34 cellular contexts compared by ENCODE assay signal in the genomic region with DNA sequence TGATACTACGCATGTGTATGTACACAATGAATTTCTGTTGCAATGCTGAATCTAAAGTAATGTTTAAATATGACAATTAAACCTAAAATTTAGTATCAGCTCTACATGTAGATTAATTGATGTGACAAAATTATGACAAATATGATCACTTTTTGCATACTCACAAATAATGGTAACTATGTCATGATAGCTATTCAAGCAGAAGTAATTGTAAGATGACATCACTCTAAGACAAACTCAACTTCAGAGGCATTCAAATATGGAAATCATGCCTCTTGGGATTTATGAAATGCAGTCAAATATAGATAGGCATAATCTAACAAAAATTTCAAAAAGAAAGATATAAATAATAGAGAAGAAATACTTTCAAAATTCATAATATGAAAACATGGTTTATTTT.
"Had no signal": no experiment of that assay in that cellular context is flagged by ENCODE, and none has a peak within 500 bp of the region (broad histone marks: within the 10 kb centered on the region; RNA-seq: fewer than 3 reads in every experiment).

No MANE protein-coding gene starts in this region.

- H3K36me3 ChIP-seq: MG63 had no signal

- H3K27me3 ChIP-seq: MG63 had no signal

- H3K27ac ChIP-seq: KMS-11 had no signal

- H3K9me3 ChIP-seq: MG63 had no signal

- H3K4me2 ChIP-seq: KMS-11 had no signal

- DNase-seq: Karpas-422, Kasumi-1, MG63, MM.1S, MV-4-11, NCI-H1048, NCI-H1092, NCI-H1092 treated with DMSO at 0.1 percent for 48 hours, NCI-H1105, NCI-H1105 treated with DMSO at 0.1 percent for 48 hours, NCI-H1417, NCI-H1417 treated with DMSO at 0.1 percent for 48 hours, NCI-H1436, NCI-H1436 treated with DMSO at 0.1 percent for 48 hours, NCI-H146, NCI-H1694, NCI-H1694 treated with DMSO at 0.1 percent for 48 hours, NCI-H187, NCI-H187 treated with DMSO at 0.1 percent for 48 hours, NCI-H1930, NCI-H2029, NCI-H2029 treated with DMSO at 0.1 percent for 48 hours, NCI-H2081, NCI-H2081 treated with DMSO at 0.1 percent for 48 hours, NCI-H2107, NCI-H2171, NCI-H2171 treated with DMSO at 0.1 percent for 48 hours, NCI-H2227 treated with DMSO at 0.1 percent for 48 hours, NCI-H345, NCI-H446, NCI-H446 treated with DMSO at 0.1 percent for 48 hours, NCI-H510A, NCI-H510A treated with DMSO at 0.1 percent for 48 hours had no signal

- H3K4me3 ChIP-seq: MG63 had no signal

- H3K9ac ChIP-seq: KMS-11 had no signal
